40 cellular contexts compared by ENCODE assay signal in genomic region chr1:113721010-113721409, GRCh38.
"Had no signal": no experiment of that assay in that cellular context is flagged by ENCODE, and none has a peak within 500 bp of the region (broad histone marks: within the 10 kb centered on the region; RNA-seq: fewer than 3 reads in every experiment).

No MANE protein-coding gene starts in this region.

- H3K9me3 ChIP-seq: adrenal gland, ascending aorta, body of pancreas had no signal

- H3K4me1 ChIP-seq: adrenal gland, ascending aorta, body of pancreas, breast epithelium had no signal

- FAIRE-seq: astrocyte, bronchial epithelial cell had no signal

- H3K27ac ChIP-seq: adrenal gland, ascending aorta, body of pancreas, brain microvascular endothelial cell, breast epithelium, cardiac muscle cell had no signal

- H3K4me3 ChIP-seq: adrenal gland, ascending aorta, body of pancreas, breast epithelium, cardiac muscle cell had no signal

- DNase-seq: activated effector memory CD4-positive, alpha-beta T cell treated with anti-CD3 and anti-CD28 coated beads, Interleukin-2, amount 50 U/mL, for 16 hours; activated effector memory CD4-positive, alpha-beta T cell treated with Interleukin-2 at 50 U/mL for 16 hours; activated gamma-delta T cell; activated gamma-delta T cell treated with Interleukin-2 at 50 U/mL for 16 hours; activated naive CD4-positive, alpha-beta T cell; activated naive CD4-positive, alpha-beta T cell treated with anti-CD3 and anti-CD28 coated beads for 36 hours; activated naive CD4-positive, alpha-beta T cell treated with anti-CD3 and anti-CD28 coated beads, Interleukin-2, amount 10 ng/mL, durations not matched to agents 7 days and 5 days; activated naive CD4-positive, alpha-beta T cell treated with anti-CD3 and anti-CD28 coated beads, Interleukin-2, amount 50 U/mL, for 16 hours; activated naive CD4-positive, alpha-beta T cell treated with Interleukin-2 at 50 U/mL for 16 hours; activated naive CD8-positive, alpha-beta T cell treated with anti-CD3 and anti-CD28 coated beads for 36 hours; activated naive CD8-positive, alpha-beta T cell treated with anti-CD3 and anti-CD28 coated beads, Interleukin-2, amount 10 ng/mL, durations not matched to agents 7 days and 5 days; activated naive CD8-positive, alpha-beta T cell treated with anti-CD3 and anti-CD28 coated beads, Interleukin-2, amount 50 U/mL, for 24 hours; activated T-cell treated with anti-CD3 and anti-CD28 coated beads, Interleukin-2, amount 50 U/mL, for 1 hour; activated T-cell treated with anti-CD3 and anti-CD28 coated beads, Interleukin-2, amount 50 U/mL, for 24 hours; activated T-cell treated with anti-CD3 and anti-CD28 coated beads, Interleukin-2, amount 50 U/mL, for 4 hours; activated T-cell treated with anti-CD3 and anti-CD28 coated beads, Interleukin-2, amount 50 U/mL, for 48 hours; activated T-cell treated with anti-CD3 and anti-CD28 coated beads, Interleukin-2, amount 50 U/mL, for 72 hours; adrenal gland; amniotic stem cell; amygdala; anterior cingulate cortex; aorta; body of pancreas; brain microvascular endothelial cell; caudate nucleus; central memory CD4-positive, alpha-beta T cell; cerebellar nuclear complex had no signal

- H3K9me3 Mint-ChIP-seq: central memory CD8-positive, alpha-beta T cell had no signal

- H3K27ac Mint-ChIP-seq: activated naive CD4-positive, alpha-beta T cell treated with anti-CD3 and anti-CD28 coated beads for 36 hours; activated naive CD4-positive, alpha-beta T cell treated with anti-CD3 and anti-CD28 coated beads, Interleukin-2, amount 10 ng/mL, durations not matched to agents 7 days and 5 days; activated naive CD4-positive, alpha-beta T cell treated with anti-CD3 and anti-CD28 coated beads, Interleukin-2, amount 50 U/mL, for 24 hours; activated naive CD4-positive, alpha-beta T cell treated with anti-CD3 and anti-CD28 coated beads, Interleukin-2, amount 50 U/mL, for 72 hours; activated naive CD8-positive, alpha-beta T cell; activated naive CD8-positive, alpha-beta T cell treated with anti-CD3 and anti-CD28 coated beads for 36 hours; activated naive CD8-positive, alpha-beta T cell treated with anti-CD3 and anti-CD28 coated beads, Interleukin-2, amount 10 ng/mL, durations not matched to agents 7 days and 5 days; activated naive CD8-positive, alpha-beta T cell treated with anti-CD3 and anti-CD28 coated beads, Interleukin-2, amount 50 U/mL, for 24 hours; activated T-cell treated with anti-CD3 and anti-CD28 coated beads, Interleukin-2, amount 50 U/mL, for 24 hours; activated T-cell treated with anti-CD3 and anti-CD28 coated beads, Interleukin-2, amount 50 U/mL, for 72 hours; activated T-helper 1 cell treated with anti-CD3 and anti-CD28 coated beads, Interleukin-12 subunit alpha, Interleukin-12 subunit beta, Interleukin-2, Interleukin-4 antibody, amounts not matched to agents 30 ng/mL and 10 ng/mL and 1 ng/mL, durations not matched to agents 14 hours and 24 hours and 36 hours; activated T-helper 17 cell treated with anti-CD3 and anti-CD28 coated beads, Interleukin-2, amount 50 U/mL, for 72 hours; activated T-helper 2 cell treated with anti-CD3 and anti-CD28 coated beads, Interferon-gamma antibody, Interleukin-2, Interleukin-4, amounts not matched to agents 10 μg/mL and 5 μg/mL and 100 μg/mL, durations not matched to agents 14 hours and 24 hours and 36 hours; brain had no signal

- H3K27me3 Mint-ChIP-seq: activated naive CD4-positive, alpha-beta T cell treated with anti-CD3 and anti-CD28 coated beads, Interleukin-2, amount 10 ng/mL, durations not matched to agents 7 days and 5 days; activated naive CD4-positive, alpha-beta T cell treated with anti-CD3 and anti-CD28 coated beads, Interleukin-2, amount 50 U/mL, for 24 hours; activated naive CD8-positive, alpha-beta T cell; activated naive CD8-positive, alpha-beta T cell treated with anti-CD3 and anti-CD28 coated beads for 36 hours; activated naive CD8-positive, alpha-beta T cell treated with anti-CD3 and anti-CD28 coated beads, Interleukin-2, amount 10 ng/mL, durations not matched to agents 7 days and 5 days; activated naive CD8-positive, alpha-beta T cell treated with anti-CD3 and anti-CD28 coated beads, Interleukin-2, amount 50 U/mL, for 24 hours; activated T-cell treated with anti-CD3 and anti-CD28 coated beads, Interleukin-2, amount 50 U/mL, for 24 hours; activated T-helper 17 cell treated with anti-CD3 and anti-CD28 coated beads, Interleukin-2, amount 50 U/mL, for 72 hours; central memory CD8-positive, alpha-beta T cell had no signal

- H3K27me3 ChIP-seq: adrenal gland, ascending aorta, body of pancreas, brain microvascular endothelial cell, breast epithelium, cardiac muscle cell had no signal

- ATAC-seq: activated naive CD4-positive, alpha-beta T cell treated with anti-CD3 and anti-CD28 coated beads, Interleukin-2, amount 50 U/mL, for 72 hours; activated naive CD8-positive, alpha-beta T cell treated with anti-CD3 and anti-CD28 coated beads, Interleukin-2, amount 50 U/mL, for 24 hours; activated T-cell treated with anti-CD3 and anti-CD28 coated beads, Interleukin-2, amount 50 U/mL, for 4 hours; activated T-cell treated with anti-CD3 and anti-CD28 coated beads, Interleukin-2, amount 50 U/mL, for 72 hours; activated T-helper 17 cell treated with anti-CD3 and anti-CD28 coated beads, Interleukin-2, amount 50 U/mL, for 72 hours; body of pancreas had no signal

- H3K4me1 Mint-ChIP-seq: activated naive CD4-positive, alpha-beta T cell treated with anti-CD3 and anti-CD28 coated beads, Interleukin-2, amount 10 ng/mL, durations not matched to agents 7 days and 5 days; activated naive CD4-positive, alpha-beta T cell treated with anti-CD3 and anti-CD28 coated beads, Interleukin-2, amount 50 U/mL, for 24 hours; activated naive CD8-positive, alpha-beta T cell treated with anti-CD3 and anti-CD28 coated beads for 36 hours; activated naive CD8-positive, alpha-beta T cell treated with anti-CD3 and anti-CD28 coated beads, Interleukin-2, amount 50 U/mL, for 24 hours; brain had no signal

- H3K4me3 Mint-ChIP-seq: activated naive CD4-positive, alpha-beta T cell treated with anti-CD3 and anti-CD28 coated beads for 36 hours; activated naive CD4-positive, alpha-beta T cell treated with anti-CD3 and anti-CD28 coated beads, Interleukin-2, amount 10 ng/mL, durations not matched to agents 7 days and 5 days; activated naive CD4-positive, alpha-beta T cell treated with anti-CD3 and anti-CD28 coated beads, Interleukin-2, amount 50 U/mL, for 24 hours; activated naive CD8-positive, alpha-beta T cell; activated naive CD8-positive, alpha-beta T cell treated with anti-CD3 and anti-CD28 coated beads for 36 hours; activated naive CD8-positive, alpha-beta T cell treated with anti-CD3 and anti-CD28 coated beads, Interleukin-2, amount 10 ng/mL, durations not matched to agents 7 days and 5 days; activated naive CD8-positive, alpha-beta T cell treated with anti-CD3 and anti-CD28 coated beads, Interleukin-2, amount 50 U/mL, for 24 hours; activated T-cell treated with anti-CD3 and anti-CD28 coated beads, Interleukin-2, amount 50 U/mL, for 24 hours; activated T-cell treated with anti-CD3 and anti-CD28 coated beads, Interleukin-2, amount 50 U/mL, for 4 hours; activated T-cell treated with anti-CD3 and anti-CD28 coated beads, Interleukin-2, amount 50 U/mL, for 72 hours; activated T-helper 1 cell treated with anti-CD3 and anti-CD28 coated beads, Interleukin-12 subunit alpha, Interleukin-12 subunit beta, Interleukin-2, Interleukin-4 antibody, amounts not matched to agents 30 ng/mL and 10 ng/mL and 1 ng/mL, durations not matched to agents 14 hours and 24 hours and 36 hours; activated T-helper 17 cell treated with anti-CD3 and anti-CD28 coated beads, Interleukin-2, amount 50 U/mL, for 72 hours; brain; central memory CD8-positive, alpha-beta T cell had no signal

- H3K36me3 ChIP-seq: breast epithelium had no signal
